ENCODE assay signal across 22 cellular contexts in genomic region chr1:20505488-20505887, GRCh38. TPM values are rescaled to one million over a fixed set of nuclear protein-coding genes. Genes with fewer than 3 reads are reported as not detected.
DNase-seq lines count a peak whose midpoint lies in the region; ATAC-seq and TF ChIP-seq lines count a peak whose summit lies in the region.
"Had no signal": no experiment of that assay in that cellular context is flagged by ENCODE, and none has a peak within 500 bp of the region (broad histone marks: within the 10 kb centered on the region; RNA-seq: fewer than 3 reads in every experiment).

No MANE protein-coding gene starts in this region.

- peaks cover 29% of the 10 kb centered on the region for H3K4me1 Mint-ChIP-seq in activated T-cell treated with anti-CD3 and anti-CD28 coated beads, Interleukin-2, amount 50 U/mL, for 72 hours (ENCODE audit: low read depth)
- H3K4me1 Mint-ChIP-seq in osteocyte (ENCODE audit: unreplicated experiment) = peaks cover 31% of the 10 kb centered on the region

- H3K27me3 ChIP-seq in Loucy (ENCODE audit: insufficient read depth, low read length, poor library complexity, severe bottlenecking) = peaks cover 21% of the 10 kb centered on the region
- H3K27me3 ChIP-seq in foreskin keratinocyte = no peaks in the 10 kb centered on the region
- H3K27me3 ChIP-seq: pancreas, right lobe of liver had no signal

- no peaks in the 10 kb centered on the region for H4K20me1 ChIP-seq in Loucy (ENCODE audit: insufficient read depth, low read length, poor library complexity, severe bottlenecking)

- no peak for ATAC-seq in activated T-cell treated with anti-CD3 and anti-CD28 coated beads, Interleukin-2, amount 50 U/mL, for 72 hours (replicated peaks in 1 of 2)
- ATAC-seq in foreskin keratinocyte = no peak
- ATAC-seq: activated T-cell treated with anti-CD3 and anti-CD28 coated beads, Interleukin-2, amount 50 U/mL, for 4 hours; esophagus mucosa; lower lobe of right lung; pancreas; right lobe of liver had no signal

- H3K4me3 Mint-ChIP-seq in activated T-cell treated with anti-CD3 and anti-CD28 coated beads, Interleukin-2, amount 50 U/mL, for 72 hours = peak overlapping the region; percentile 34 to 39
- H3K4me3 Mint-ChIP-seq in osteocyte (ENCODE audit: unreplicated experiment) = peak overlapping the region; percentile 33
- H3K4me3 Mint-ChIP-seq: activated B cell treated with CpG ODN at 0.5 μM for 24 hours; activated naive CD8-positive, alpha-beta T cell treated with anti-CD3 and anti-CD28 coated beads for 36 hours had no signal

- H2AFZ ChIP-seq in Loucy (ENCODE audit: low read length) = no peak overlapping the region

- H3K4me3 ChIP-seq in Loucy (ENCODE audit: low read length, poor library complexity, severe bottlenecking) = peak overlapping the region; percentile 94
- H3K4me3 ChIP-seq: lower lobe of right lung, pancreas, right lobe of liver had no signal

- H3K9me3 ChIP-seq in Loucy (ENCODE audit: insufficient read depth, low read depth, low read length) = no peaks in the 10 kb centered on the region
- H3K9me3 ChIP-seq: lower lobe of right lung, pancreas, right lobe of liver had no signal

- H3K79me2 ChIP-seq in Loucy (ENCODE audit: insufficient read depth, low read length) = peaks cover 36% of the 10 kb centered on the region

- H3K9ac ChIP-seq in Loucy (ENCODE audit: low read depth, low read length, poor library complexity, severe bottlenecking) = peak overlapping the region; percentile 26

- H3K27me3 Mint-ChIP-seq in activated T-cell treated with anti-CD3 and anti-CD28 coated beads, Interleukin-2, amount 50 U/mL, for 72 hours (ENCODE audit: low read depth) = no peaks in the 10 kb centered on the region
- H3K27me3 Mint-ChIP-seq in osteocyte (ENCODE audit: unreplicated experiment) = no peaks in the 10 kb centered on the region
- H3K27me3 Mint-ChIP-seq: activated B cell treated with CpG ODN at 0.5 μM for 24 hours; activated naive CD8-positive, alpha-beta T cell treated with anti-CD3 and anti-CD28 coated beads for 36 hours had no signal

- peak overlapping the region; percentile 84 for H3K27ac Mint-ChIP-seq in activated T-cell treated with anti-CD3 and anti-CD28 coated beads, Interleukin-2, amount 50 U/mL, for 72 hours
- H3K27ac Mint-ChIP-seq in osteocyte (ENCODE audit: unreplicated experiment) = peak overlapping the region; percentile 41
- H3K27ac Mint-ChIP-seq: activated B cell treated with CpG ODN at 0.5 μM for 24 hours; activated naive CD8-positive, alpha-beta T cell treated with anti-CD3 and anti-CD28 coated beads for 36 hours had no signal

- peak overlapping the region; percentile 94 for H3K27ac ChIP-seq in foreskin keratinocyte
- H3K27ac ChIP-seq: lower lobe of right lung, pancreas, right lobe of liver had no signal

- H3F3A ChIP-seq in Loucy (ENCODE audit: low read depth) = no peaks in the 10 kb centered on the region

- peak overlapping the region; percentile 84 for H3K4me2 ChIP-seq in Loucy (ENCODE audit: low read depth, low read length, poor library complexity, severe bottlenecking)

- H3K36me3 Mint-ChIP-seq in activated T-cell treated with anti-CD3 and anti-CD28 coated beads, Interleukin-2, amount 50 U/mL, for 72 hours (ENCODE audit: insufficient read depth in 2 of 2) = peaks cover 2 to 5% of the 10 kb centered on the region in 2 donors
- peaks cover 9% of the 10 kb centered on the region for H3K36me3 Mint-ChIP-seq in osteocyte (ENCODE audit: unreplicated experiment)

- peaks cover 23% of the 10 kb centered on the region for H3K4me1 ChIP-seq in Loucy (ENCODE audit: insufficient read depth, low read length, poor library complexity, severe bottlenecking)
- H3K4me1 ChIP-seq in foreskin keratinocyte = peaks cover 14% of the 10 kb centered on the region

- H3K9me3 Mint-ChIP-seq in activated T-cell treated with anti-CD3 and anti-CD28 coated beads, Interleukin-2, amount 50 U/mL, for 72 hours = no peaks in the 10 kb centered on the region
- no peaks in the 10 kb centered on the region for H3K9me3 Mint-ChIP-seq in osteocyte (ENCODE audit: unreplicated experiment)
- H3K9me3 Mint-ChIP-seq: activated B cell treated with CpG ODN at 0.5 μM for 24 hours; activated naive CD8-positive, alpha-beta T cell treated with anti-CD3 and anti-CD28 coated beads for 36 hours; activated T-cell treated with anti-CD3 and anti-CD28 coated beads, Interleukin-2, amount 50 U/mL, for 4 hours had no signal

- H3K9me2 ChIP-seq in Loucy (replicated peaks; ENCODE audit: low read depth, low read length) = no peaks in the 10 kb centered on the region

- no peak for TF ChIP-seq CTCF in Loucy (conservative IDR thresholded peaks at IDR 0.05; ENCODE audit: low read length)
- no peak for TF ChIP-seq CTCF in foreskin keratinocyte (conservative IDR thresholded peaks at IDR 0.05)
- no peak for TF ChIP-seq CTCF in osteocyte (IDR thresholded peaks at IDR 0.05)
- no peak for TF ChIP-seq CTCF in GM20000 (IDR thresholded peaks at IDR 0.05; ENCODE audit: extremely low read depth, missing control alignments)

- DNase-seq in activated T-cell treated with anti-CD3 and anti-CD28 coated beads, Interleukin-2, amount 50 U/mL, for 72 hours = no peak
- DNase-seq in activated T-cell treated with anti-CD3 and anti-CD28 coated beads, Interleukin-2, amount 50 U/mL, for 1 hour = no peak
- no peak for DNase-seq in foreskin keratinocyte
- no peak for DNase-seq in osteocyte (ENCODE audit: extremely low spot score, unreplicated experiment)
- DNase-seq in GM20000 (ENCODE audit: low spot score) = no peak
- no peak for DNase-seq in ecto neural progenitor cell (ENCODE audit: low spot score)
- DNase-seq in RPMI8226 = no peak
- DNase-seq: activated B cell treated with CpG ODN at 0.5 μM for 24 hours; activated naive CD8-positive, alpha-beta T cell treated with anti-CD3 and anti-CD28 coated beads for 36 hours; activated T-cell treated with anti-CD3 and anti-CD28 coated beads, Interleukin-2, amount 50 U/mL, for 4 hours; effector CD4-positive, alpha-beta T cell; lower lobe of right lung; NCI-H1105; NCI-H2081; pancreas; right lobe of liver; T-helper 9 cell had no signal

- H3K36me3 ChIP-seq in Loucy (ENCODE audit: insufficient read depth, low read length) = peaks cover 18% of the 10 kb centered on the region; the same call in 1 of the 2 replicates

RNA-seq across cellular contexts. Expression of gene MUL1, which starts 2.5 kb away (rescaled TPM):
- total RNA-seq in activated T-cell treated with anti-CD3 and anti-CD28 coated beads, Interleukin-2, amount 50 U/mL, for 72 hours = 10 to 100 TPM; 17.0 to 20.1 TPM
- 31.3 and 33.4 TPM in 2 replicates for total RNA-seq in foreskin keratinocyte
- polyA plus RNA-seq in foreskin keratinocyte = 28.8 and 31.3 TPM in 2 replicates
- total RNA-seq in osteocyte = 42.9 and 45.5 TPM in 2 replicates

RNA-seq across cellular contexts. Expression of gene CAMK2N1, which starts 19.5 kb away (rescaled TPM):
- 1 to 10 TPM; 1.2 to 3.0 TPM for total RNA-seq in activated T-cell treated with anti-CD3 and anti-CD28 coated beads, Interleukin-2, amount 50 U/mL, for 72 hours
- total RNA-seq in foreskin keratinocyte (57.3 and 76.4 TPM in 2 replicates), osteocyte (26.8 and 30.0 TPM in 2 replicates)
- 94.3 and 108 TPM in 2 replicates for polyA plus RNA-seq in foreskin keratinocyte

RNA-seq across cellular contexts. Expression of gene FAM43B, which starts 46.9 kb away (rescaled TPM):
- not detected for total RNA-seq in activated T-cell treated with anti-CD3 and anti-CD28 coated beads, Interleukin-2, amount 50 U/mL, for 72 hours
- total RNA-seq in foreskin keratinocyte (0.07 TPM in 1 of 2 replicates, not detected in the other), osteocyte (0.37 and 0.43 TPM in 2 replicates)
- 0.02 and 0.07 TPM in 2 replicates for polyA plus RNA-seq in foreskin keratinocyte
- total RNA-seq: A673; activated B cell treated with CpG ODN at 0.5 μM for 24 hours; activated naive CD8-positive, alpha-beta T cell treated with anti-CD3 and anti-CD28 coated beads for 36 hours had no signal
- polyA plus RNA-seq: BJ, keratinocyte had no signal
